8 cellular contexts compared by ENCODE assay signal in genomic region chr15:52021128-52021671, GRCh38.
DNase-seq lines count a peak whose midpoint lies in the region; ATAC-seq and TF ChIP-seq lines count a peak whose summit lies in the region.

No MANE protein-coding gene starts in this region.

- peaks cover 12% of the 10 kb centered on the region for H3K36me3 ChIP-seq in BLaER1

- H3K9me3 ChIP-seq in BLaER1: peaks cover 17% of the 10 kb centered on the region; the same call in 1 of the 2 replicates

- ATAC-seq in HG02973 (IDR thresholded peaks at IDR 0.05; ENCODE audit: unreplicated experiment): no peak
- ATAC-seq in GM18520 (IDR thresholded peaks at IDR 0.05; ENCODE audit: unreplicated experiment): no peak

- peak overlapping the region; percentile 70 for H3K4me2 ChIP-seq in BLaER1

- POLR2A ChIA-PET in RWPE1 (lab: Yijun Ruan, JAX; ENCODE audit: low non-redundant PET): no interaction called here

- CTCF ChIA-PET in RWPE1 (lab: Yijun Ruan, JAX): interaction anchor here (0.6 kb wide), 1 partner anchor 31 kb away, joined by 3 read pairs; no protein-coding TSS in a partner anchor

- H3K27ac ChIP-seq in BLaER1 (no peak overlapping the region), RWPE1 (no peak overlapping the region)

- H3K4me1 ChIP-seq in BLaER1: peaks cover 40% of the 10 kb centered on the region

- H3K4me3 ChIP-seq in BLaER1: peak overlapping the region; percentile 79; the same call in 1 of the 2 replicates

- TF ChIP-seq CTCF in RWPE1 (conservative IDR thresholded peaks at IDR 0.05; ENCODE audit: low read depth): no peak

- DNase-seq in HCEC 1CT (peak; percentile 91), RWPE1 (ENCODE audit: low spot score) (peak; percentile 89), glomerular visceral epithelial cell (ENCODE audit: extremely low spot score) (peak; percentile 84), putamen (ENCODE audit: low spot score) (peak; percentile 78)
- DNase-seq in activated gamma-delta T cell treated with anti-CD3 and anti-CD28 coated beads, Interleukin-2, amount 50 U/mL, for 16 hours (ENCODE audit: low read depth): peak; percentile 58

- H3K9ac ChIP-seq in BLaER1: 0 out of 2 replicates have a peak overlapping the region, but pooled peaks have one; percentile 32

- peaks cover 62% of the 10 kb centered on the region for H4K20me1 ChIP-seq in BLaER1

- no peaks in the 10 kb centered on the region for H3K27me3 ChIP-seq in BLaER1
